In the genomic region with DNA sequence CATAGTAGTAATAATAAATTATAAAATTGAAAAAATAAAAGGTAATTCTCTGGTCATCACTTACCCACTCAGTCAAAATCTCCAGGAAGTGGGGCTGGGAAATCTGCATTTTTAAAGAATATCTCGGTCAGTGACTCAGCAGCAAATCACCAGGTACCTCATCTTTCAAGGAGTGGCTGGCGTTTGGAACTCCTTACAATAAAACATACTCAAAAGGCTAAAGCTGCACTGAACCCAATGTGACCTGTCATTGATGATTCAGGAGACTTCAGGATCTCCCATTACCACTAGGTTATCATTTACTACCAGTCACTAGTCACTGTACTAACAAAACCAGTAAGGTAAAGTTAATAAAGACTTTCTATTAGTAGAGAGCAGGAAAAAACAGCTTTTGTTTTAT, we compare ENCODE assay signal across 11 cellular contexts. TPM values are rescaled to one million over a fixed set of nuclear protein-coding genes. Genes with fewer than 3 reads are reported as not detected.
DNase-seq lines count a peak whose midpoint lies in the region; ATAC-seq and TF ChIP-seq lines count a peak whose summit lies in the region.
"Had no signal": no experiment of that assay in that cellular context is flagged by ENCODE, and none has a peak within 500 bp of the region (broad histone marks: within the 10 kb centered on the region; RNA-seq: fewer than 3 reads in every experiment).

No MANE protein-coding gene starts in this region.

- no peak overlapping the region for H3K4me3 ChIP-seq in hepatocyte
- H3K4me3 ChIP-seq: body of pancreas, skin epidermis had no signal

- peak; percentile 17 for DNase-seq in AG08395 (ENCODE audit: low spot score)
- DNase-seq in H4 (ENCODE audit: low spot score): peak; percentile 41
- DNase-seq in hepatocyte (ENCODE audit: low spot score): peak; percentile 47
- DNase-seq in caudate nucleus (lab: John Stamatoyannopoulos, UW): no peak
- DNase-seq: body of pancreas, NCI-H1436 treated with DMSO at 0.1 percent for 48 hours had no signal

- ATAC-seq in GM18909 (IDR thresholded peaks at IDR 0.05; ENCODE audit: poor library complexity, unreplicated experiment) (no peak), GM19455 (IDR thresholded peaks at IDR 0.05; ENCODE audit: unreplicated experiment) (no peak), HG03442 (IDR thresholded peaks at IDR 0.05; ENCODE audit: unreplicated experiment) (no peak)
- ATAC-seq: body of pancreas had no signal

- H3K27ac ChIP-seq in VCaP: peak overlapping the region; percentile 96
- peak overlapping the region; percentile 98 for H3K27ac ChIP-seq in hepatocyte
- no peak overlapping the region for H3K27ac ChIP-seq in caudate nucleus (ENCODE audit: low read depth, low read length)
- H3K27ac ChIP-seq: body of pancreas had no signal

- no peaks in the 10 kb centered on the region for H3K27me3 ChIP-seq in hepatocyte
- H3K27me3 ChIP-seq: body of pancreas had no signal

- H2AFZ ChIP-seq in hepatocyte: no peak overlapping the region

- peaks cover 67% of the 10 kb centered on the region for H3K79me2 ChIP-seq in hepatocyte

- 62% methylated on average over 2 of the region's 2 CpGs for WGBS in hepatocyte (ENCODE audit: low lambda C conversion rate, missing lambda C conversion rate)

- no peak for TF ChIP-seq CTCF in VCaP (conservative IDR thresholded peaks at IDR 0.05)
- no peak for TF ChIP-seq CTCF in hepatocyte (IDR thresholded peaks at IDR 0.05; ENCODE audit: poor library complexity)

- H3K9me3 ChIP-seq in hepatocyte (ENCODE audit: low read depth): no peaks in the 10 kb centered on the region
- H3K9me3 ChIP-seq: body of pancreas had no signal

- H3K4me2 ChIP-seq in hepatocyte: no peak overlapping the region

- no peaks in the 10 kb centered on the region for H3K36me3 ChIP-seq in hepatocyte (replicated peaks; ENCODE audit: insufficient read depth, low read depth)

- H4K20me1 ChIP-seq in hepatocyte (ENCODE audit: insufficient read depth, poor library complexity, severe bottlenecking): no peaks in the 10 kb centered on the region

- H3K4me1 ChIP-seq in hepatocyte (ENCODE audit: insufficient read depth): peaks cover 14% of the 10 kb centered on the region

- H3K9me2 ChIP-seq in hepatocyte (replicated peaks; ENCODE audit: insufficient read depth): no peaks in the 10 kb centered on the region

RNA-seq across cellular contexts. Expression of a gene that starts 21.5 kb away (rescaled TPM):
- total RNA-seq in H4 (2014; rRNA removed; shearing (Covaris generic)): 18.5 and 20.7 TPM in 2 replicates
- total RNA-seq in hepatocyte: 22.7 and 22.9 TPM in 2 replicates
- polyA plus RNA-seq in hepatocyte: 12.9 and 14.0 TPM in 2 replicates

RNA-seq across cellular contexts. Expression of a gene that starts 34.7 kb away (rescaled TPM):
- total RNA-seq in H4 (2014; rRNA removed; shearing (Covaris generic)): 11.8 and 11.9 TPM in 2 replicates
- total RNA-seq in hepatocyte: 4.8 and 7.1 TPM in 2 replicates
- 9.5 and 9.9 TPM in 2 replicates for polyA plus RNA-seq in hepatocyte

RNA-seq across cellular contexts. Expression of a gene that starts 36.4 kb away (rescaled TPM):
- 0.25 TPM in 1 of 2 replicates, not detected in the other for total RNA-seq in H4 (2014; rRNA removed; shearing (Covaris generic))
- total RNA-seq in hepatocyte: not detected in 2 replicates
- not detected in 2 replicates for polyA plus RNA-seq in hepatocyte
- total RNA-seq: body of pancreas had no signal

RNA-seq across cellular contexts. Expression of a gene that starts 57.1 kb away (rescaled TPM):
- total RNA-seq in H4 (2014; rRNA removed; shearing (Covaris generic)): 17.6 and 20.2 TPM in 2 replicates
- 10.9 and 12.7 TPM in 2 replicates for total RNA-seq in hepatocyte
- polyA plus RNA-seq in hepatocyte: 3.9 and 6.7 TPM in 2 replicates

Comparison
In these comparisons a context has a peak if more than half of its experiments do, and no peak if none do; other contexts are left out.
1. DNase-seq: peak in AG08395 (single experiment), H4 (single experiment) and hepatocyte (single experiment); none in caudate nucleus (0 of 61).